In the genomic region with DNA sequence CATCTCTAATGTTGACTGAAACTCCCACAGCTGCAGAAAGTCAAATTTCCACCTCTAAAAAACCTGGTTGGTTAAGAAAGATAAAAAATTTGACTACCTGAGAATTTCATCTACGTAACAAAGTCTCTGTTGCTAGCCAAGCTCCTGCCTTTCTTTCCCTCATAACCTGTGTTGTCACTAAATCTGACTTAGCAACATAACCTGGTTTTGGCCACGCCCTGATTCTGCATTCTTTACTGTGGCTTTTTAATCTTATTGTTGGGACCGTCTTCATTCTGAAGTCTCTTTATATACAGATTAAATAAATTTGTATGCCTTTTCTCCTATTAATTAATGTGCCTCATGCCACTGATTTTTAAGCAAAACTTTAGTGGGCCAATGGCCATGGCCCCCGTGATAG, we compare ENCODE assay signal across 34 cellular contexts. TPM values are rescaled to one million over a fixed set of nuclear protein-coding genes. Genes with fewer than 3 reads are reported as not detected.
DNase-seq lines count a peak whose midpoint lies in the region; FAIRE-seq and TF ChIP-seq lines count a peak whose summit lies in the region.
"Had no signal": no experiment of that assay in that cellular context is flagged by ENCODE, and none has a peak within 500 bp of the region (broad histone marks: within the 10 kb centered on the region; RNA-seq: fewer than 3 reads in every experiment).

No MANE protein-coding gene starts in this region.

- no peak overlapping the region for H3K9ac ChIP-seq in H9 (ENCODE audit: extremely low read depth, insufficient read length, low read length)
- H3K9ac ChIP-seq: parathyroid adenoma had no signal

- no peak overlapping the region for H3K4ac ChIP-seq in H9 (ENCODE audit: low read depth, low read length)

- H3K4me2 ChIP-seq in H9 (ENCODE audit: insufficient read depth, insufficient read length, low read length): no peak overlapping the region

- H3T11ph ChIP-seq in H9 (ENCODE audit: low read length): no peak overlapping the region

- whole genome bisulfite sequencing in H9 (ENCODE audit: extremely low coverage, insufficient read length, low lambda C conversion rate): no CpG with 5 or more reads among the region's 4 CpGs

- H3K14ac ChIP-seq in H9 (ENCODE audit: insufficient read depth, low read length): no peak overlapping the region

- DNase-seq in activated naive CD4-positive, alpha-beta T cell treated with anti-CD3 and anti-CD28 coated beads, Interleukin-2, amount 10 ng/mL, durations not matched to agents 7 days and 5 days: no peak
- no peak for DNase-seq in activated naive CD4-positive, alpha-beta T cell (lab: John Stamatoyannopoulos, UW)
- no peak for DNase-seq in H9
- no peak for DNase-seq in type B pancreatic cell (ENCODE audit: extremely low spot score, unreplicated experiment)
- no peak for DNase-seq in urothelium cell line (ENCODE audit: low spot score)
- no peak for DNase-seq in ascending aorta (ENCODE audit: low spot score in 2 of 2)
- DNase-seq: activated CD4-positive, CD25-positive, alpha-beta regulatory T cell treated with anti-CD3 and anti-CD28 coated beads, Interleukin-2, amount 50 U/mL, for 72 hours; activated T-cell treated with anti-CD3 and anti-CD28 coated beads, Interleukin-2, amount 50 U/mL, for 4 hours; colonic mucosa; COR-L47; DMS53; effector memory CD4-positive, alpha-beta T cell; HCEC 1CT; NCI-H1436 treated with DMSO at 0.1 percent for 48 hours; NCI-H226; NCI-H526 treated with DMSO at 0.1 percent for 48 hours; NK-92 treated with Interleukin-12 subunit alpha and Interleukin-12 subunit beta, amount 100 ng/mL, for 24 hours; retina; Right ventricle myocardium superior; stimulated activated naive B cell treated with anti-CD40 and anti-IgM and Interleukin-4, amounts not matched to agents 10 μg/mL and 1 μg/mL and 100 μg/mL, for 72 hours; uterus had no signal

- H3K56ac ChIP-seq in H9 (ENCODE audit: insufficient read length, low read depth, low read length): no peak overlapping the region

- no peaks in the 10 kb centered on the region for H3K27me3 Mint-ChIP-seq in activated naive CD4-positive, alpha-beta T cell treated with anti-CD3 and anti-CD28 coated beads, Interleukin-2, amount 10 ng/mL, durations not matched to agents 7 days and 5 days
- H3K27me3 Mint-ChIP-seq in H9 (ENCODE audit: low read depth) (no peaks in the 10 kb centered on the region), type B pancreatic cell (no peaks in the 10 kb centered on the region)
- no peaks in the 10 kb centered on the region for H3K27me3 Mint-ChIP-seq in activated naive CD8-positive, alpha-beta T cell
- H3K27me3 Mint-ChIP-seq: memory B cell; stimulated activated naive B cell treated with anti-CD40 and anti-IgM and Interleukin-4, amounts not matched to agents 10 μg/mL and 1 μg/mL and 100 μg/mL, for 72 hours had no signal

- intact Hi-C loops in ascending aorta (cut with DNase I): no loop called here

- FAIRE-seq in urothelium cell line (lab: Jason Lieb, UNC): no peak
- FAIRE-seq: GM12892 had no signal

- no peak overlapping the region for H2BK12ac ChIP-seq in H9 (ENCODE audit: insufficient read length, low read depth, low read length)

- peaks cover 12% of the 10 kb centered on the region for H3K9me3 Mint-ChIP-seq in activated naive CD4-positive, alpha-beta T cell treated with anti-CD3 and anti-CD28 coated beads, Interleukin-2, amount 10 ng/mL, durations not matched to agents 7 days and 5 days
- H3K9me3 Mint-ChIP-seq in H9 (no peaks in the 10 kb centered on the region; a peak in 1 of 5 replicates), type B pancreatic cell (no peaks in the 10 kb centered on the region)
- no peaks in the 10 kb centered on the region for H3K9me3 Mint-ChIP-seq in activated naive CD8-positive, alpha-beta T cell (ENCODE audit: low read depth)
- H3K9me3 Mint-ChIP-seq: memory B cell, neural crest cell had no signal

- H4K20me1 ChIP-seq in H9 (ENCODE audit: control insufficient read depth, insufficient read depth, insufficient read length): no peaks in the 10 kb centered on the region

- H2BK5ac ChIP-seq in H9 (ENCODE audit: insufficient read length, low read length): no peak overlapping the region

- H3K18ac ChIP-seq in H9 (ENCODE audit: insufficient read length, low read depth, low read length): peak overlapping the region; percentile 62

- CTCF ChIA-PET in activated naive CD4-positive, alpha-beta T cell treated with anti-CD3 and anti-CD28 coated beads, Interleukin-2, amount 10 ng/mL, durations not matched to agents 7 days and 5 days (lab: Charles Lee): interaction anchor here (0.8 to 4.0 kb wide), 3 partner anchors 10 to 26 kb away, joined by 3 to 14 read pairs (median 3); no protein-coding TSS in a partner anchor

- H3K36me3 ChIP-seq in ascending aorta: no peaks in the 10 kb centered on the region
- H3K36me3 ChIP-seq: colonic mucosa, uterus had no signal

- no peak overlapping the region for H4K5ac ChIP-seq in H9 (ENCODE audit: insufficient read length, low read depth, low read length)

- H3K27me3 ChIP-seq in H9 (ENCODE audit: insufficient read depth, low read length): no peaks in the 10 kb centered on the region
- H3K27me3 ChIP-seq in ascending aorta: no peaks in the 10 kb centered on the region
- H3K27me3 ChIP-seq: colonic mucosa, uterus had no signal

- H3K27ac ChIP-seq in H9 (ENCODE audit: insufficient read length, low read depth, low read length) (peak overlapping the region; percentile 36), ascending aorta (no peak overlapping the region)
- H3K27ac ChIP-seq: colonic mucosa, parathyroid adenoma, uterus had no signal

- no peak overlapping the region for H2AK5ac ChIP-seq in H9 (ENCODE audit: insufficient read length, low read length)

- H3K79me2 ChIP-seq in H9 (ENCODE audit: insufficient read depth, low read length): no peaks in the 10 kb centered on the region
- H3K79me2 ChIP-seq: parathyroid adenoma had no signal

- no peak overlapping the region for H4K91ac ChIP-seq in H9 (ENCODE audit: insufficient read length, low read depth, low read length)

- H2BK120ac ChIP-seq in H9 (ENCODE audit: low read depth, low read length, poor library complexity, severe bottlenecking): no peak overlapping the region

- no peaks in the 10 kb centered on the region for H3K23me2 ChIP-seq in H9 (ENCODE audit: insufficient read length, low read depth, low read length, poor library complexity, severe bottlenecking)

- no peak overlapping the region for H3K23ac ChIP-seq in H9 (ENCODE audit: insufficient read length, low read depth, low read length)

- no peaks in the 10 kb centered on the region for H3K9me3 ChIP-seq in H9 (ENCODE audit: control insufficient read depth, low read depth, low read length)
- no peaks in the 10 kb centered on the region for H3K9me3 ChIP-seq in ascending aorta
- H3K9me3 ChIP-seq: colonic mucosa, uterus had no signal

- peaks cover 18% of the 10 kb centered on the region for H3K36me3 Mint-ChIP-seq in activated naive CD4-positive, alpha-beta T cell treated with anti-CD3 and anti-CD28 coated beads, Interleukin-2, amount 10 ng/mL, durations not matched to agents 7 days and 5 days
- H3K36me3 Mint-ChIP-seq in H9 (ENCODE audit: insufficient read depth in 1 of 3, low read depth in 3 of 3) (peaks cover 0 to 1% (median 0%) of the 10 kb centered on the region in 3 experiments; a peak in 2 of 7 replicates), type B pancreatic cell (no peaks in the 10 kb centered on the region)
- H3K36me3 Mint-ChIP-seq in activated naive CD8-positive, alpha-beta T cell: peaks cover 3% of the 10 kb centered on the region
- H3K36me3 Mint-ChIP-seq: memory B cell; stimulated activated naive B cell treated with anti-CD40 and anti-IgM and Interleukin-4, amounts not matched to agents 10 μg/mL and 1 μg/mL and 100 μg/mL, for 72 hours had no signal

- peak overlapping the region; percentile 24 for H3K27ac Mint-ChIP-seq in activated naive CD4-positive, alpha-beta T cell treated with anti-CD3 and anti-CD28 coated beads, Interleukin-2, amount 10 ng/mL, durations not matched to agents 7 days and 5 days
- peak overlapping the region in 2 of 3 experiments; percentile 2 to 82; a peak in 2 of 7 replicates for H3K27ac Mint-ChIP-seq in H9
- H3K27ac Mint-ChIP-seq in activated naive CD8-positive, alpha-beta T cell: peak overlapping the region; percentile 48
- peak overlapping the region; percentile 72 for H3K27ac Mint-ChIP-seq in type B pancreatic cell
- H3K27ac Mint-ChIP-seq: memory B cell; stimulated activated naive B cell treated with anti-CD40 and anti-IgM and Interleukin-4, amounts not matched to agents 10 μg/mL and 1 μg/mL and 100 μg/mL, for 72 hours; T-helper 2 cell treated with Interferon-gamma antibody and Interleukin-4, amounts not matched to agents 5 μg/mL and 100 μg/mL, for 36 hours had no signal

- no peak overlapping the region for H2BK15ac ChIP-seq in H9 (ENCODE audit: low read depth, low read length)

- H3K4me1 Mint-ChIP-seq in activated naive CD4-positive, alpha-beta T cell treated with anti-CD3 and anti-CD28 coated beads, Interleukin-2, amount 10 ng/mL, durations not matched to agents 7 days and 5 days: peaks cover 94% of the 10 kb centered on the region
- peaks cover 25 to 38% of the 10 kb centered on the region in 2 experiments for H3K4me1 Mint-ChIP-seq in H9
- peaks cover 91% of the 10 kb centered on the region for H3K4me1 Mint-ChIP-seq in activated naive CD8-positive, alpha-beta T cell (ENCODE audit: low read depth)
- H3K4me1 Mint-ChIP-seq in type B pancreatic cell (ENCODE audit: unreplicated experiment): no peaks in the 10 kb centered on the region
- H3K4me1 Mint-ChIP-seq: neural crest cell had no signal

- no peak overlapping the region for H3K4me3 Mint-ChIP-seq in activated naive CD4-positive, alpha-beta T cell treated with anti-CD3 and anti-CD28 coated beads, Interleukin-2, amount 10 ng/mL, durations not matched to agents 7 days and 5 days
- no peak overlapping the region for H3K4me3 Mint-ChIP-seq in H9
- H3K4me3 Mint-ChIP-seq in activated naive CD8-positive, alpha-beta T cell: no peak overlapping the region
- H3K4me3 Mint-ChIP-seq in type B pancreatic cell: no peak overlapping the region
- H3K4me3 Mint-ChIP-seq: memory B cell; neural crest cell; stimulated activated naive B cell treated with anti-CD40 and anti-IgM and Interleukin-4, amounts not matched to agents 10 μg/mL and 1 μg/mL and 100 μg/mL, for 72 hours; T-helper 2 cell treated with Interferon-gamma antibody and Interleukin-4, amounts not matched to agents 5 μg/mL and 100 μg/mL, for 36 hours had no signal

- no peak overlapping the region for H2BK20ac ChIP-seq in H9 (ENCODE audit: low read depth, low read length, poor library complexity, severe bottlenecking)

- H2AFZ ChIP-seq in H9 (ENCODE audit: low read length): no peak overlapping the region
- H2AFZ ChIP-seq: parathyroid adenoma had no signal

- no peak overlapping the region for H4K8ac ChIP-seq in H9 (replicated peaks; ENCODE audit: insufficient read length, low read depth, low read length)

- no peak overlapping the region for H3K4me3 ChIP-seq in ascending aorta
- H3K4me3 ChIP-seq: colonic mucosa, uterus had no signal

- TF ChIP-seq CTCF in H9 (conservative IDR thresholded peaks at IDR 0.05) (no peak), type B pancreatic cell (conservative IDR thresholded peaks at IDR 0.05) (no peak), ascending aorta (IDR thresholded peaks at IDR 0.05) (no peak)

- H3K4me1 ChIP-seq in H9 (ENCODE audit: insufficient read depth, low read length): peaks cover 2% of the 10 kb centered on the region; the same call in 1 of the 2 replicates
- no peaks in the 10 kb centered on the region for H3K4me1 ChIP-seq in ascending aorta
- H3K4me1 ChIP-seq: colonic mucosa, parathyroid adenoma, uterus had no signal

- H3K79me1 ChIP-seq in H9 (ENCODE audit: insufficient read depth, low read depth, low read length, poor library complexity, severe bottlenecking): no peaks in the 10 kb centered on the region

RNA-seq across cellular contexts. Expression of a gene that starts 16.1 kb away (rescaled TPM):
- total RNA-seq in H9 (2021) (not detected in 2 replicates), type B pancreatic cell (ENCODE audit: low replicate concordance) (0.19 and 1.6 TPM in 2 replicates), ascending aorta (1.3 TPM)
- total RNA-seq: G401, neural crest cell had no signal

RNA-seq across cellular contexts. Expression of a gene that starts 43.9 kb away (rescaled TPM):
- total RNA-seq in H9 (2021): not detected in 2 replicates
- not detected in 2 replicates for total RNA-seq in type B pancreatic cell (ENCODE audit: low replicate concordance)
- total RNA-seq in ascending aorta: not detected
- total RNA-seq: cardiac septum, epithelial cell of proximal tubule, G401, glomerular endothelial cell, neural crest cell, Right ventricle myocardium superior, skeletal muscle tissue, temporal lobe had no signal

RNA-seq across cellular contexts. Expression of a gene that starts 50.5 kb away (rescaled TPM):
- total RNA-seq in H9 (2021): not detected in 2 replicates
- total RNA-seq in type B pancreatic cell (ENCODE audit: low replicate concordance): not detected in 2 replicates
- not detected for total RNA-seq in ascending aorta
- total RNA-seq: activated T-cell treated with anti-CD3 and anti-CD28 coated beads, Interleukin-2, amount 50 U/mL, for 4 hours; cardiac septum; epithelial cell of proximal tubule; G401; glomerular endothelial cell; left lobe of liver; neural crest cell; skeletal muscle tissue; temporal lobe had no signal
